In genomic region chr9:125593581-125593980, GRCh38 we compare ENCODE assay signal across 19 cellular contexts.
DNase-seq lines count a peak whose midpoint lies in the region; ATAC-seq, FAIRE-seq and TF ChIP-seq lines count a peak whose summit lies in the region.
"Had no signal": no experiment of that assay in that cellular context is flagged by ENCODE, and none has a peak within 500 bp of the region (broad histone marks: within the 10 kb centered on the region; RNA-seq: fewer than 3 reads in every experiment).

No MANE protein-coding gene starts in this region.

- POLR2A ChIA-PET in PC-9 (lab: Charles Lee; ENCODE audit: unreplicated experiment) (no interaction called here), endothelial cell of umbilical vein (lab: Charles Lee) (no interaction called here)

- no peak overlapping the region for H3K4me3 ChIP-seq in PC-9
- no peak overlapping the region for H3K4me3 ChIP-seq in endothelial cell of umbilical vein (replicated peaks in 1 of 3; ENCODE audit: insufficient read depth in 1 of 3, low read depth in 1 of 3, low read length in 3 of 3)
- H3K4me3 ChIP-seq: suprapubic skin had no signal

- H3K36me3 Mint-ChIP-seq in natural killer cell treated with Interleukin-12 subunit alpha and Interleukin-12 subunit beta and Interleukin-15 and Interleukin-18, amount 100 ng/mL, for 72 hours: peaks cover 7% of the 10 kb centered on the region

- DNase-seq in EL: peak; percentile 26
- peak; percentile 12 to 62 for DNase-seq in PC-9
- DNase-seq in endothelial cell of umbilical vein (ENCODE audit: low read depth, low spot score): peak; percentile 63
- peak; percentile 41 for DNase-seq in pulmonary artery endothelial cell (ENCODE audit: low read depth, low spot score)
- no peak for DNase-seq in NCI-H526 (lab: John Stamatoyannopoulos, UW)
- DNase-seq in natural killer cell treated with Interleukin-12 subunit alpha and Interleukin-12 subunit beta and Interleukin-15 and Interleukin-18, amount 100 ng/mL, for 72 hours (ENCODE audit: low spot score): no peak
- DNase-seq in activated T-cell treated with anti-CD3 and anti-CD28 coated beads, Interleukin-2, amount 50 U/mL, for 1 hour: no peak
- DNase-seq: activated CD4-positive, alpha-beta T cell treated with anti-CD3 and anti-CD28 coated beads for 48 hours; activated CD8-positive, alpha-beta memory T cell treated with anti-CD3 and anti-CD28 coated beads, Interleukin-2, amount 10 ng/mL, durations not matched to agents 7 days and 5 days; AML-193; left cardiac atrium; NCI-H1417; NCI-H82 had no signal

- no peaks in the 10 kb centered on the region; the same call in 1 of the 2 replicates for H3K36me3 ChIP-seq in PC-9 (ENCODE audit: low read depth)
- H3K36me3 ChIP-seq in endothelial cell of umbilical vein (ENCODE audit: control insufficient read depth in 2 of 2, extremely low read depth in 1 of 2, insufficient read depth in 2 of 2, low read length in 2 of 2): no peaks in the 10 kb centered on the region
- H3K36me3 ChIP-seq: suprapubic skin had no signal

- H2AFZ ChIP-seq in PC-9 (no peak overlapping the region), endothelial cell of umbilical vein (ENCODE audit: low read depth, low read length) (no peak overlapping the region)

- H3K79me2 ChIP-seq in PC-9 (ENCODE audit: low read depth): peaks cover 30% of the 10 kb centered on the region; the same call in 1 of the 2 replicates
- peaks cover 41% of the 10 kb centered on the region for H3K79me2 ChIP-seq in endothelial cell of umbilical vein (ENCODE audit: control insufficient read depth, insufficient read depth, low read length)

- no peak for FAIRE-seq in endothelial cell of umbilical vein (lab: Jason Lieb, UNC)
- FAIRE-seq: D721Med had no signal

- H3F3A ChIP-seq in PC-9 (ENCODE audit: insufficient read depth, low read depth): peaks cover 11% of the 10 kb centered on the region; the same call in 1 of the 2 replicates

- intact Hi-C loops in PC-9 (cut with micrococcal nuclease; ENCODE audit: unreplicated experiment) (no loop called here), endothelial cell of umbilical vein (cut with micrococcal nuclease) (no loop called here)

- no peak overlapping the region for H3K4me3 Mint-ChIP-seq in natural killer cell treated with Interleukin-12 subunit alpha and Interleukin-12 subunit beta and Interleukin-15 and Interleukin-18, amount 100 ng/mL, for 72 hours
- H3K4me3 Mint-ChIP-seq: activated CD8-positive, alpha-beta memory T cell treated with anti-CD3 and anti-CD28 coated beads, Interleukin-2, amount 10 ng/mL, durations not matched to agents 7 days and 5 days had no signal

- peaks cover 29 to 40% of the 10 kb centered on the region in 2 donors for H3K4me1 Mint-ChIP-seq in natural killer cell treated with Interleukin-12 subunit alpha and Interleukin-12 subunit beta and Interleukin-15 and Interleukin-18, amount 100 ng/mL, for 72 hours (ENCODE audit: low read depth in 2 of 2)

- H4K20me1 ChIP-seq in PC-9 (ENCODE audit: insufficient read depth) (no peaks in the 10 kb centered on the region; the same call in 1 of the 2 replicates), endothelial cell of umbilical vein (replicated peaks; ENCODE audit: control insufficient read depth, extremely low read depth, insufficient read depth, low read length) (peaks cover 2% of the 10 kb centered on the region)

- H3K4me1 ChIP-seq in PC-9 (replicated peaks; ENCODE audit: insufficient read depth) (peaks cover 14% of the 10 kb centered on the region), endothelial cell of umbilical vein (ENCODE audit: control insufficient read depth, extremely low read depth, insufficient read depth, low read length) (peaks cover 7% of the 10 kb centered on the region)

- H3K9ac ChIP-seq in endothelial cell of umbilical vein (replicated peaks; ENCODE audit: extremely low read depth, insufficient read depth, low read length): no peak overlapping the region

- H3K27me3 ChIP-seq in PC-9 (ENCODE audit: insufficient read depth, low read depth): no peaks in the 10 kb centered on the region
- no peaks in the 10 kb centered on the region for H3K27me3 ChIP-seq in endothelial cell of umbilical vein (ENCODE audit: control insufficient read depth in 2 of 2, insufficient read depth in 2 of 2, low read length in 2 of 2)
- H3K27me3 ChIP-seq: neutrophil, suprapubic skin had no signal

- dilution Hi-C loops in endothelial cell of umbilical vein (cut with MboI; ENCODE audit: extremely low pct_ligation_motif_present, low sequenced_read_pairs): no loop called here

- H3K27ac ChIP-seq in PC-9 (no peak overlapping the region), endothelial cell of umbilical vein (ENCODE audit: insufficient read depth, low read depth, low read length) (no peak overlapping the region)
- H3K27ac ChIP-seq: neutrophil, suprapubic skin had no signal

- no peaks in the 10 kb centered on the region for H3K9me3 Mint-ChIP-seq in natural killer cell treated with Interleukin-12 subunit alpha and Interleukin-12 subunit beta and Interleukin-15 and Interleukin-18, amount 100 ng/mL, for 72 hours
- H3K9me3 Mint-ChIP-seq: activated T-helper 2 cell treated with anti-CD3 and anti-CD28 coated beads, Interferon-gamma antibody, Interleukin-2, Interleukin-4, amounts not matched to agents 10 μg/mL and 5 μg/mL and 100 μg/mL, durations not matched to agents 14 hours and 24 hours and 36 hours had no signal

- CTCF ChIA-PET in PC-9 (lab: Charles Lee): no interaction called here
- CTCF ChIA-PET in endothelial cell of umbilical vein (lab: Charles Lee): interaction anchor here (0.7 to 2.4 kb wide), 5 partner anchors 9 to 35 kb away, joined by 3 to 9 read pairs (median 3); no protein-coding TSS in a partner anchor

- H3K27ac Mint-ChIP-seq in natural killer cell treated with Interleukin-12 subunit alpha and Interleukin-12 subunit beta and Interleukin-15 and Interleukin-18, amount 100 ng/mL, for 72 hours: no peak overlapping the region
- H3K27ac Mint-ChIP-seq: activated CD8-positive, alpha-beta memory T cell treated with anti-CD3 and anti-CD28 coated beads, Interleukin-2, amount 10 ng/mL, durations not matched to agents 7 days and 5 days; activated T-helper 2 cell treated with anti-CD3 and anti-CD28 coated beads, Interferon-gamma antibody, Interleukin-2, Interleukin-4, amounts not matched to agents 10 μg/mL and 5 μg/mL and 100 μg/mL, durations not matched to agents 14 hours and 24 hours and 36 hours had no signal

- ATAC-seq in natural killer cell treated with Interleukin-12 subunit alpha and Interleukin-12 subunit beta and Interleukin-15 and Interleukin-18, amount 100 ng/mL, for 72 hours: no peak
- ATAC-seq: activated CD8-positive, alpha-beta memory T cell treated with anti-CD3 and anti-CD28 coated beads, Interleukin-2, amount 10 ng/mL, durations not matched to agents 7 days and 5 days; esophagus mucosa; left cardiac atrium; Panc1 had no signal

- H3K4me2 ChIP-seq in PC-9 (no peak overlapping the region), endothelial cell of umbilical vein (ENCODE audit: insufficient read depth, low read length) (no peak overlapping the region)

- no peaks in the 10 kb centered on the region for H3K9me2 ChIP-seq in PC-9 (ENCODE audit: insufficient read depth)

- TF ChIP-seq POLR2A in endothelial cell of umbilical vein (IDR thresholded peaks at IDR 0.05; ENCODE audit: low read depth, low read length): no peak

- no peaks in the 10 kb centered on the region for H3K27me3 Mint-ChIP-seq in natural killer cell treated with Interleukin-12 subunit alpha and Interleukin-12 subunit beta and Interleukin-15 and Interleukin-18, amount 100 ng/mL, for 72 hours
- H3K27me3 Mint-ChIP-seq: activated CD8-positive, alpha-beta memory T cell treated with anti-CD3 and anti-CD28 coated beads, Interleukin-2, amount 10 ng/mL, durations not matched to agents 7 days and 5 days had no signal

- BruUV-seq in PC-9 (replicated peaks; lab: Mats Ljungman, UMichigan) (no TSS peak), endothelial cell of umbilical vein (replicated peaks; lab: Mats Ljungman, UMichigan) (no TSS peak)

- TF ChIP-seq CTCF in PC-9 (conservative IDR thresholded peaks at IDR 0.05) (no peak), endothelial cell of umbilical vein (IDR thresholded peaks at IDR 0.05; ENCODE audit: extremely low read depth in 1 of 2, insufficient read depth in 1 of 2, low read depth in 1 of 2, low read length in 2 of 2) (no peak)

- no peaks in the 10 kb centered on the region for H3K9me3 ChIP-seq in PC-9 (ENCODE audit: insufficient read depth, low read depth)
- no peaks in the 10 kb centered on the region for H3K9me3 ChIP-seq in endothelial cell of umbilical vein (replicated peaks; ENCODE audit: control insufficient read depth, insufficient read depth, low read length)
- H3K9me3 ChIP-seq: neutrophil, suprapubic skin had no signal

- no peaks in the 10 kb centered on the region for H3K9me1 ChIP-seq in endothelial cell of umbilical vein (replicated peaks; ENCODE audit: control insufficient read depth, extremely low read depth, insufficient read depth, low read length)

TF ChIP-seq in endothelial cell of umbilical vein, 7 proteins besides CTCF, POLR2A, EP300 and RAD21:
- TF ChIP-seq GATA2 (IDR thresholded peaks at IDR 0.05; ENCODE audit: insufficient read depth, insufficient read length, low read depth, low read length) (no peak), MAX (IDR thresholded peaks at IDR 0.05; ENCODE audit: insufficient read depth, insufficient read length) (no peak), EZH2 (IDR thresholded peaks at IDR 0.05; ENCODE audit: borderline replicate concordance, low read depth, low read length, severe bottlenecking) (no peak), POLR2AphosphoS5 (IDR thresholded peaks at IDR 0.05; ENCODE audit: insufficient read depth, low read depth, low read length) (no peak), MYC (IDR thresholded peaks at IDR 0.05; ENCODE audit: low read depth, low read length) (no peak), JUN (IDR thresholded peaks at IDR 0.05; ENCODE audit: borderline replicate concordance, insufficient read depth, insufficient read length, low read depth) (no peak), FOS (IDR thresholded peaks at IDR 0.05; ENCODE audit: borderline replicate concordance, insufficient read depth, low read length) (no peak)

Comparison
In these comparisons a context has a peak if more than half of its experiments do, and no peak if none do; other contexts are left out.
1. DNase-seq: peak in EL (single experiment), PC-9 (2 of 2), endothelial cell of umbilical vein (single experiment) and pulmonary artery endothelial cell (single experiment); none in NCI-H526 (0 of 2), natural killer cell treated with Interleukin-12 subunit alpha and Interleukin-12 subunit beta and Interleukin-15 and Interleukin-18, amount 100 ng/mL, for 72 hours (single experiment) and activated T-cell treated with anti-CD3 and anti-CD28 coated beads, Interleukin-2, amount 50 U/mL, for 1 hour (single experiment).